ENCODE assay signal across 11 cellular contexts in genomic region chr6:36913082-36913481, GRCh38. TPM values are rescaled to one million over a fixed set of nuclear protein-coding genes. Genes with fewer than 3 reads are reported as not detected.
DNase-seq lines count a peak whose midpoint lies in the region; ATAC-seq and TF ChIP-seq lines count a peak whose summit lies in the region.
"Had no signal": no experiment of that assay in that cellular context is flagged by ENCODE, and none has a peak within 500 bp of the region (broad histone marks: within the 10 kb centered on the region; RNA-seq: fewer than 3 reads in every experiment).

No MANE protein-coding gene starts in this region.

- no peaks in the 10 kb centered on the region; the same call in 1 of the 2 replicates for H3K36me3 ChIP-seq in MM.1S (replicated peaks; ENCODE audit: insufficient read depth, low read length)

- no peak overlapping the region for H3K4me3 ChIP-seq in MM.1S (ENCODE audit: low read length)
- H3K4me3 ChIP-seq: GM23338, pancreas had no signal

- H3K9me3 ChIP-seq in MM.1S (replicated peaks; ENCODE audit: insufficient read depth, low read length): no peaks in the 10 kb centered on the region
- H3K9me3 ChIP-seq: pancreas had no signal

- H3K27ac ChIP-seq in MM.1S (ENCODE audit: low read length): no peak overlapping the region; the same call in 1 of the 2 replicates

- peaks cover 22% of the 10 kb centered on the region for H3K4me1 ChIP-seq in MM.1S (ENCODE audit: low read length)

- peaks cover 15% of the 10 kb centered on the region for H3F3A ChIP-seq in MM.1S (ENCODE audit: insufficient read depth, low read length)

- DNase-seq in T-helper 2 cell treated with Interferon-gamma antibody and Interleukin-4, amounts not matched to agents 5 μg/mL and 100 μg/mL, for 36 hours (ENCODE audit: low spot score): peak; percentile 23
- DNase-seq in T-helper 2 cell: no peak
- DNase-seq in MM.1S: no peak
- no peak for DNase-seq in chondrocyte (ENCODE audit: low spot score)
- no peak for DNase-seq in NCI-H748 (lab: John Stamatoyannopoulos, UW; ENCODE audit: unreplicated experiment)
- DNase-seq in DMS 273 treated with DMSO at 0.1 percent for 48 hours (lab: John Stamatoyannopoulos, UW): no peak
- DNase-seq: NCI-H526, pancreas had no signal

- no peaks in the 10 kb centered on the region for H3K27me3 ChIP-seq in MM.1S (replicated peaks; ENCODE audit: insufficient read depth, low read length)
- H3K27me3 ChIP-seq: pancreas had no signal

- H3K4me2 ChIP-seq in MM.1S (ENCODE audit: low read depth, low read length): peak overlapping the region; percentile 17
- H3K4me2 ChIP-seq: GM23338 had no signal

- H3K9me2 ChIP-seq in MM.1S (replicated peaks; ENCODE audit: insufficient read depth, low read length): no peaks in the 10 kb centered on the region

- TF ChIP-seq CTCF in MM.1S (IDR thresholded peaks at IDR 0.05; ENCODE audit: low read length) (no peak), chondrocyte (IDR thresholded peaks at IDR 0.05) (no peak)

- H3K9ac ChIP-seq in MM.1S (ENCODE audit: low read length): no peak overlapping the region

- H4K20me1 ChIP-seq in MM.1S (ENCODE audit: insufficient read depth, low read length): peaks cover 5% of the 10 kb centered on the region; the same call in 1 of the 2 replicates

- H3K9me3 Mint-ChIP-seq in T-helper 2 cell treated with Interferon-gamma antibody and Interleukin-4, amounts not matched to agents 5 μg/mL and 100 μg/mL, for 36 hours: no peaks in the 10 kb centered on the region
- no peaks in the 10 kb centered on the region for H3K9me3 Mint-ChIP-seq in chondrocyte (ENCODE audit: low read depth)
- no peaks in the 10 kb centered on the region for H3K9me3 Mint-ChIP-seq in stimulated activated memory B cell treated with anti-CD40 and anti-IgM and Interleukin-4, amounts not matched to agents 10 μg/mL and 1 μg/mL and 100 μg/mL, for 72 hours
- H3K9me3 Mint-ChIP-seq: GM23338 had no signal

- H3K79me2 ChIP-seq in MM.1S (ENCODE audit: low read length): no peaks in the 10 kb centered on the region

- peak overlapping the region; percentile 94 for H3K27ac Mint-ChIP-seq in T-helper 2 cell treated with Interferon-gamma antibody and Interleukin-4, amounts not matched to agents 5 μg/mL and 100 μg/mL, for 36 hours
- H3K27ac Mint-ChIP-seq in chondrocyte (ENCODE audit: unreplicated experiment): peak overlapping the region; percentile 68
- peak overlapping the region; percentile 0 for H3K27ac Mint-ChIP-seq in stimulated activated memory B cell treated with anti-CD40 and anti-IgM and Interleukin-4, amounts not matched to agents 10 μg/mL and 1 μg/mL and 100 μg/mL, for 72 hours
- H3K27ac Mint-ChIP-seq: GM23338 had no signal

- H3K36me3 Mint-ChIP-seq in T-helper 2 cell treated with Interferon-gamma antibody and Interleukin-4, amounts not matched to agents 5 μg/mL and 100 μg/mL, for 36 hours (ENCODE audit: low read depth): peaks cover 56% of the 10 kb centered on the region
- H3K36me3 Mint-ChIP-seq in chondrocyte (ENCODE audit: low read depth): peaks cover 20% of the 10 kb centered on the region
- peaks cover 66% of the 10 kb centered on the region for H3K36me3 Mint-ChIP-seq in stimulated activated memory B cell treated with anti-CD40 and anti-IgM and Interleukin-4, amounts not matched to agents 10 μg/mL and 1 μg/mL and 100 μg/mL, for 72 hours

- H3K4me1 Mint-ChIP-seq in T-helper 2 cell treated with Interferon-gamma antibody and Interleukin-4, amounts not matched to agents 5 μg/mL and 100 μg/mL, for 36 hours (ENCODE audit: low read depth): peaks cover 57% of the 10 kb centered on the region
- H3K4me1 Mint-ChIP-seq in chondrocyte (ENCODE audit: low read depth): peaks cover 67% of the 10 kb centered on the region
- H3K4me1 Mint-ChIP-seq in stimulated activated memory B cell treated with anti-CD40 and anti-IgM and Interleukin-4, amounts not matched to agents 10 μg/mL and 1 μg/mL and 100 μg/mL, for 72 hours: peaks cover 20% of the 10 kb centered on the region

- ATAC-seq in stimulated activated memory B cell treated with anti-CD40 and anti-IgM and Interleukin-4, amounts not matched to agents 10 μg/mL and 1 μg/mL and 100 μg/mL, for 72 hours: no peak
- no peak for ATAC-seq in GM18858 (IDR thresholded peaks at IDR 0.05; ENCODE audit: unreplicated experiment)
- ATAC-seq: GM23338, pancreas had no signal

- peak overlapping the region; percentile 87 for H3K4me3 Mint-ChIP-seq in T-helper 2 cell treated with Interferon-gamma antibody and Interleukin-4, amounts not matched to agents 5 μg/mL and 100 μg/mL, for 36 hours
- no peak overlapping the region for H3K4me3 Mint-ChIP-seq in chondrocyte (ENCODE audit: unreplicated experiment)
- no peak overlapping the region for H3K4me3 Mint-ChIP-seq in stimulated activated memory B cell treated with anti-CD40 and anti-IgM and Interleukin-4, amounts not matched to agents 10 μg/mL and 1 μg/mL and 100 μg/mL, for 72 hours
- H3K4me3 Mint-ChIP-seq: GM23338 had no signal

- no peaks in the 10 kb centered on the region for H3K27me3 Mint-ChIP-seq in T-helper 2 cell treated with Interferon-gamma antibody and Interleukin-4, amounts not matched to agents 5 μg/mL and 100 μg/mL, for 36 hours (ENCODE audit: low read depth)
- no peaks in the 10 kb centered on the region for H3K27me3 Mint-ChIP-seq in chondrocyte (ENCODE audit: low read depth)
- no peaks in the 10 kb centered on the region for H3K27me3 Mint-ChIP-seq in stimulated activated memory B cell treated with anti-CD40 and anti-IgM and Interleukin-4, amounts not matched to agents 10 μg/mL and 1 μg/mL and 100 μg/mL, for 72 hours

- H2AFZ ChIP-seq in MM.1S (ENCODE audit: low read length): no peak overlapping the region
- H2AFZ ChIP-seq: GM23338 had no signal

RNA-seq across cellular contexts. Expression of gene C6orf89, which starts 27.3 kb away (rescaled TPM):
- total RNA-seq in chondrocyte: 56.1 to 76.9 TPM (median 57.4 TPM) in 3 replicates

RNA-seq across cellular contexts. Expression of gene PPIL1, which starts 38.5 kb away (rescaled TPM):
- total RNA-seq in chondrocyte: 25.0 to 33.5 TPM (median 25.6 TPM) in 3 replicates

RNA-seq across cellular contexts. Expression of gene PI16, which starts 41.5 kb away (rescaled TPM):
- 0.15 TPM in 1 of 3 replicates, not detected in the others for total RNA-seq in chondrocyte
- total RNA-seq: GM23338 had no signal

Comparison
In these comparisons a context has a peak if more than half of its experiments do, and no peak if none do; other contexts are left out.
1. H3K27ac Mint-ChIP-seq: peak in every context shown above with its lines; median percentile 94 in T-helper 2 cell treated with Interferon-gamma antibody and Interleukin-4, amounts not matched to agents 5 μg/mL and 100 μg/mL, for 36 hours; 68 in chondrocyte; 0 in stimulated activated memory B cell treated with anti-CD40 and anti-IgM and Interleukin-4, amounts not matched to agents 10 μg/mL and 1 μg/mL and 100 μg/mL, for 72 hours.